Comparison of ENCODE assay signal across 33 cellular contexts in genomic region chr20:59350330-59351147, GRCh38. TPM values are rescaled to one million over a fixed set of nuclear protein-coding genes. Genes with fewer than 3 reads are reported as not detected.
"Had no signal": no experiment of that assay in that cellular context is flagged by ENCODE, and none has a peak within 500 bp of the region (broad histone marks: within the 10 kb centered on the region; RNA-seq: fewer than 3 reads in every experiment).

No MANE protein-coding gene starts in this region.

- H3K27me3 ChIP-seq: brain microvascular endothelial cell, foreskin keratinocyte, gastrocnemius medialis had no signal

- DNase-seq: activated CD4-positive, alpha-beta memory T cell treated with anti-CD3 and anti-CD28 coated beads, Interleukin-2, amount 10 ng/mL, durations not matched to agents 7 days and 5 days; activated CD4-positive, alpha-beta T cell treated with anti-CD3 and anti-CD28 coated beads for 1 hour; activated CD4-positive, alpha-beta T cell treated with anti-CD3 and anti-CD28 coated beads for 4 hours; activated CD4-positive, alpha-beta T cell treated with anti-CD3 and anti-CD28 coated beads, Interleukin-2, amount 10 ng/mL, durations not matched to agents 7 days and 5 days; activated CD4-positive, alpha-beta T cell treated with anti-CD3 and anti-CD28 coated beads, Interleukin-2, amount 50 U/mL, for 4 hours; activated CD8-positive, alpha-beta memory T cell treated with anti-CD3 and anti-CD28 coated beads, Interleukin-2, amount 50 U/mL, for 48 hours; activated gamma-delta T cell treated with Interleukin-2 at 50 U/mL for 16 hours; activated naive CD4-positive, alpha-beta T cell treated with anti-CD3 and anti-CD28 coated beads, Interleukin-2, amount 50 U/mL, for 16 hours; activated naive CD4-positive, alpha-beta T cell treated with Interleukin-2 at 50 U/mL for 16 hours; activated T-cell treated with anti-CD3 and anti-CD28 coated beads for 4 hours; activated T-cell treated with anti-CD3 and anti-CD28 coated beads, Interleukin-2, amount 50 U/mL, for 24 hours; activated T-cell treated with anti-CD3 and anti-CD28 coated beads, Interleukin-2, amount 50 U/mL, for 72 hours; amniotic stem cell; anterior cingulate cortex; brain microvascular endothelial cell; dorsolateral prefrontal cortex; effector memory CD4-positive, alpha-beta T cell; endodermal cell; erythroblast; foreskin keratinocyte; gastrocnemius medialis; glutamatergic neuron; heart left ventricle; T-helper 1 cell; T-helper 17 cell; T1000 had no signal

- H3K27ac ChIP-seq: brain microvascular endothelial cell, coronary artery, dorsolateral prefrontal cortex, esophagus muscularis mucosa, foreskin keratinocyte, gastrocnemius medialis, heart left ventricle, VCaP had no signal

- H3K9me3 ChIP-seq: esophagus muscularis mucosa, gastrocnemius medialis, heart left ventricle had no signal

- FAIRE-seq: astrocyte, bronchial epithelial cell had no signal

- H3K36me3 ChIP-seq: brain microvascular endothelial cell, esophagus muscularis mucosa, gastrocnemius medialis, heart left ventricle had no signal

- H3K4me1 ChIP-seq: esophagus muscularis mucosa, foreskin keratinocyte, gastrocnemius medialis, heart left ventricle had no signal

- ATAC-seq: activated T-cell treated with anti-CD3 and anti-CD28 coated beads, Interleukin-2, amount 50 U/mL, for 72 hours; foreskin keratinocyte; gastrocnemius medialis; heart left ventricle; T-helper 17 cell; WTC11 had no signal

- H3K4me3 ChIP-seq: coronary artery, dorsolateral prefrontal cortex, esophagus muscularis mucosa, gastrocnemius medialis, heart left ventricle had no signal

RNA-seq across cellular contexts. Expression of gene EDN3, which starts 50.1 kb away (rescaled TPM):
- total RNA-seq: activated T-cell treated with anti-CD3 and anti-CD28 coated beads, Interleukin-2, amount 50 U/mL, for 72 hours; astrocyte; bronchial epithelial cell; cardiac septum; endodermal cell; foreskin keratinocyte had no signal
- polyA plus RNA-seq: foreskin keratinocyte had no signal
